In genomic region chr1:166221316-166221715, GRCh38 we compare ENCODE assay signal across 19 cellular contexts. TPM values are rescaled to one million over a fixed set of nuclear protein-coding genes. Genes with fewer than 3 reads are reported as not detected.
A peak's percentile ranks its signal among the peaks of the same experiment; 100 is the strongest.
DNase-seq lines count a peak whose midpoint lies in the region; ATAC-seq, FAIRE-seq and TF ChIP-seq lines count a peak whose summit lies in the region.
"Had no signal": no experiment of that assay in that cellular context is flagged by ENCODE, and none has a peak within 500 bp of the region (broad histone marks: within the 10 kb centered on the region; RNA-seq: fewer than 3 reads in every experiment).

No MANE protein-coding gene starts in this region.

- intact Hi-C loops in GM12878 (cut with micrococcal nuclease; ENCODE audit: unreplicated experiment) = no loop called here

- H3K9me3 ChIP-seq in GM12878 (replicated peaks; ENCODE audit: control insufficient read depth, insufficient read depth, low read length) = no peaks in the 10 kb centered on the region; the same call in 2 of the 3 replicates

- BruUV-seq in GM12878 (replicated peaks; lab: Mats Ljungman, UMichigan) = no TSS peak

- CTCF ChIA-PET in GM12878 (lab: Yijun Ruan, JAX) = no interaction called here

- H3K36me3 ChIP-seq in GM12878 (ENCODE audit: control insufficient read depth in 2 of 2, insufficient read depth in 2 of 2, low read length in 1 of 2) = no peaks in the 10 kb centered on the region

- in situ Hi-C loops in GM12878 (cut with MboI) = no loop called here

- H4K20me1 ChIP-seq in GM12878 (ENCODE audit: control insufficient read depth, insufficient read depth) = no peaks in the 10 kb centered on the region

- SMC1A ChIA-PET in GM12878 (lab: Charles Lee; ENCODE audit: uncharacterized antibody, unreplicated experiment) = no interaction called here

- H3K4me3 ChIP-seq in GM12878 = no peak overlapping the region

- H3K27ac ChIP-seq in GM12878 (ENCODE audit: control insufficient read depth, insufficient read depth) = no peak overlapping the region
- H3K27ac ChIP-seq: C4-2B, HL-60 had no signal

- H3K4me1 ChIP-seq in GM12878 (ENCODE audit: control insufficient read depth, insufficient read depth, low read length) = no peaks in the 10 kb centered on the region

- H3K4me2 ChIP-seq in GM12878 (ENCODE audit: control insufficient read depth, insufficient read depth) = no peak overlapping the region

- no peak overlapping the region for H2AFZ ChIP-seq in GM12878 (ENCODE audit: control insufficient read depth, low read depth, low read length)

- 0% methylated on average over 1 of the region's 1 CpG for WGBS in GM12878 (ENCODE audit: insufficient coverage, insufficient replicate concordance, low lambda C conversion rate, missing lambda C conversion rate)

- TF ChIP-seq POLR2A in GM12878 (IDR thresholded peaks at IDR 0.05; ENCODE audit: low read depth, low read length) = no peak

- RAD21 ChIA-PET in GM12878 (lab: Charles Lee; ENCODE audit: unreplicated experiment) = no interaction called here

- no peak overlapping the region for H3K9ac ChIP-seq in GM12878 (ENCODE audit: control insufficient read depth, insufficient read depth, low read length)

- H3K79me2 ChIP-seq in GM12878 (ENCODE audit: control insufficient read depth, insufficient read depth, low read length) = no peaks in the 10 kb centered on the region

- TF ChIP-seq RAD21 in GM12878 (IDR thresholded peaks at IDR 0.05; ENCODE audit: insufficient read depth, low read depth, low read length) = no peak

- POLR2A ChIA-PET in GM12878 (lab: Charles Lee) = no interaction called here

- TF ChIP-seq EP300 in GM12878 (IDR thresholded peaks at IDR 0.05; ENCODE audit: borderline replicate concordance in 1 of 2, control insufficient read depth in 1 of 2, low read depth in 2 of 2, low read length in 2 of 2) = no peak

- no peak for TF ChIP-seq CTCF in GM12878 (IDR thresholded peaks at IDR 0.05 in 2 of 3, conservative IDR thresholded peaks at IDR 0.05 in 1 of 3; ENCODE audit: control insufficient read depth in 2 of 3, extremely low read depth in 1 of 3, insufficient read depth in 1 of 3, low read depth in 3 of 3, low read length in 3 of 3)

- ATAC-seq in GM19351 (IDR thresholded peaks at IDR 0.05; ENCODE audit: unreplicated experiment) (peak; percentile 75), HG02938 (IDR thresholded peaks at IDR 0.05; ENCODE audit: unreplicated experiment) (peak; percentile 74), GM12878 (peak; percentile 57), GM21447 (IDR thresholded peaks at IDR 0.05; ENCODE audit: unreplicated experiment) (no peak), HG03196 (IDR thresholded peaks at IDR 0.05; ENCODE audit: unreplicated experiment) (no peak)

- FAIRE-seq in GM18507 (lab: Jason Lieb, UNC) (peak; percentile 39), GM12878 (lab: Jason Lieb, UNC) (no peak)
- FAIRE-seq: HTR-8/SVneo had no signal

- DNase-seq in GM18507 (ENCODE audit: extremely low spot score, insufficient read length, low read depth) (no peak), GM12878 (ENCODE audit: low read depth, low spot score) (no peak), hepatic stellate cell (ENCODE audit: low spot score) (no peak)
- DNase-seq: COR-L47; DMS153; GOT3; NCI-H187 treated with DMSO at 0.1 percent for 48 hours; NCI-H2171; NCI-H446 treated with DMSO at 0.1 percent for 48 hours; NK-92 treated with Interleukin-12 subunit alpha and Interleukin-12 subunit beta, amount 100 ng/mL, for 24 hours; SHP77 treated with DMSO at 0.1 percent for 48 hours had no signal

- H3K27me3 ChIP-seq in GM12878 (replicated peaks in 1 of 2; ENCODE audit: control insufficient read depth in 2 of 2, insufficient read depth in 2 of 2, low read length in 1 of 2) = no peaks in the 10 kb centered on the region

TF ChIP-seq in GM12878, 131 proteins besides CTCF, POLR2A, EP300 and RAD21 (continues in another document):
- TF ChIP-seq, protein P1, sequence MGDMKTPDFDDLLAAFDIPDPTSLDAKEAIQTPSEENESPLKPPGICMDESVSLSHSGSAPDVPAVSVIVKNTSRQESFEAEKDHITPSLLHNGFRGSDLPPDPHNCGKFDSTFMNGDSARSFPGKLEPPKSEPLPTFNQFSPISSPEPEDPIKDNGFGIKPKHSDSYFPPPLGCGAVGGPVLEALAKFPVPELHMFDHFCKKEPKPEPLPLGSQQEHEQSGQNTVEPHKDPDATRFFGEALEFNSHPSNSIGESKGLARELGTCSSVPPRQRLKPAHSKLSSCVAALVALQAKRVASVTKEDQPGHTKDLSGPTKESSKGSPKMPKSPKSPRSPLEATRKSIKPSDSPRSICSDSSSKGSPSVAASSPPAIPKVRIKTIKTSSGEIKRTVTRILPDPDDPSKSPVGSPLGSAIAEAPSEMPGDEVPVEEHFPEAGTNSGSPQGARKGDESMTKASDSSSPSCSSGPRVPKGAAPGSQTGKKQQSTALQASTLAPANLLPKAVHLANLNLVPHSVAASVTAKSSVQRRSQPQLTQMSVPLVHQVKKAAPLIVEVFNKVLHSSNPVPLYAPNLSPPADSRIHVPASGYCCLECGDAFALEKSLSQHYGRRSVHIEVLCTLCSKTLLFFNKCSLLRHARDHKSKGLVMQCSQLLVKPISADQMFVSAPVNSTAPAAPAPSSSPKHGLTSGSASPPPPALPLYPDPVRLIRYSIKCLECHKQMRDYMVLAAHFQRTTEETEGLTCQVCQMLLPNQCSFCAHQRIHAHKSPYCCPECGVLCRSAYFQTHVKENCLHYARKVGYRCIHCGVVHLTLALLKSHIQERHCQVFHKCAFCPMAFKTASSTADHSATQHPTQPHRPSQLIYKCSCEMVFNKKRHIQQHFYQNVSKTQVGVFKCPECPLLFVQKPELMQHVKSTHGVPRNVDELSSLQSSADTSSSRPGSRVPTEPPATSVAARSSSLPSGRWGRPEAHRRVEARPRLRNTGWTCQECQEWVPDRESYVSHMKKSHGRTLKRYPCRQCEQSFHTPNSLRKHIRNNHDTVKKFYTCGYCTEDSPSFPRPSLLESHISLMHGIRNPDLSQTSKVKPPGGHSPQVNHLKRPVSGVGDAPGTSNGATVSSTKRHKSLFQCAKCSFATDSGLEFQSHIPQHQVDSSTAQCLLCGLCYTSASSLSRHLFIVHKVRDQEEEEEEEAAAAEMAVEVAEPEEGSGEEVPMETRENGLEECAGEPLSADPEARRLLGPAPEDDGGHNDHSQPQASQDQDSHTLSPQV (IDR thresholded peaks at IDR 0.05) = no peak
- TF ChIP-seq ZNF217 (IDR thresholded peaks at IDR 0.05) (no peak), REST (IDR thresholded peaks at IDR 0.05; ENCODE audit: low read depth, low read length) (no peak), HSF1 (IDR thresholded peaks at IDR 0.05; ENCODE audit: low read depth, low read length) (no peak), HCFC1 (IDR thresholded peaks at IDR 0.05; ENCODE audit: low read length) (no peak), RELA (IDR thresholded peaks at IDR 0.05; ENCODE audit: borderline replicate concordance, partially characterized antibody) (no peak)

RNA-seq across cellular contexts. Expression of gene FAM78B, which starts 54.5 kb away (rescaled TPM):
- 4.5 and 6.2 TPM in 2 replicates for total RNA-seq in GM12878 (2013; cell fraction: nucleolus; rRNA removed)
- total RNA-seq in GM12878 (2014; rRNA removed) = 2.0 and 2.8 TPM in 2 replicates
- 1.4 TPM in 2 replicates for total RNA-seq in GM12878 (2014; rRNA removed; fragmentation: Illumina TruSeq; extraction: Trizol)
- 2.9 and 3.2 TPM in 2 replicates for total RNA-seq in GM12878 (2021)
- 0.31 TPM for polyA plus RNA-seq in GM12878 (2011; ENCODE audit: low read depth)
- 4.1 and 4.9 TPM in 2 replicates for polyA plus RNA-seq in GM12878 (2011; rRNA removed)
- polyA plus RNA-seq in GM12878 (2011; cell fraction: cytosol; rRNA removed) = 3.9 and 4.3 TPM in 2 replicates
- polyA plus RNA-seq in GM12878 (2011; cell fraction: nucleus; rRNA removed) = 7.6 and 8.4 TPM in 2 replicates
- polyA plus RNA-seq in GM12878 (2012) = 0.31 and 0.74 TPM in 2 replicates
- polyA plus RNA-seq in GM12878 (2014; fragmentation: Illumina TruSeq; extraction: Trizol) = 1.5 and 1.7 TPM in 2 replicates
- polyA plus RNA-seq in GM12878 (2014; fragmentation: Nextera tagmentation; extraction: Ambion mirVana) = under 1 TPM; 0.31 to 0.40 TPM
- 2.9 and 4.1 TPM in 2 replicates for polyA plus RNA-seq in GM12878 (2014; rRNA removed)
- polyA plus RNA-seq in GM12878 (2016; fragmentation: Nextera tagmentation; extraction: Ambion mirVana) = 1 to 10 TPM in 1 of 2 experiments, under 1 TPM in 1; 0.10 to 1.5 TPM
- polyA minus RNA-seq in GM12878 (2011; rRNA and poly(A)+ RNA removed) = 4.6 and 5.8 TPM in 2 replicates
- 1.1 and 1.3 TPM in 2 replicates for polyA minus RNA-seq in GM12878 (2011; cell fraction: cytosol; rRNA and poly(A)+ RNA removed)
- polyA minus RNA-seq in GM12878 (2011; cell fraction: nucleus; rRNA and poly(A)+ RNA removed) = 6.9 and 15.4 TPM in 2 replicates
- total RNA-seq: OCI-LY7 had no signal

Comparison
In these comparisons a context has a peak if more than half of its experiments do, and no peak if none do; other contexts are left out.
1. ATAC-seq: peak in GM19351 (single experiment), HG02938 (single experiment) and GM12878 (single experiment); none in GM21447 (single experiment) and HG03196 (single experiment).